ENCODE assay signal across 1 cellular context in the genomic region with DNA sequence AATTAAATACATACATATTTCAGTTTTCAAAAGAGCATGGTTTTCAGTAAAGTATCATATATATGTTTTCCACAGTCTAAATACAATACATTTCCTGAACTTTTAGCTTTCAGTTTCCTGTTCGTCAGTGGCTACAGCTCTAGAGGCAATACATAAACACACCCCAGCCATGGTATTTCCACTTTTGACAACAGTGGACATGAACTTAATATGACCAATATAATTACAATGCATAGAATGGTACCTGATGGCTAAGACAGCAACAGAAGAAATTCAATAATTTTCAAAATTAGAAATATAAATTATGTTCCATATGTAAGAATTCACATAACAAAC.
TF ChIP-seq lines count a peak whose summit lies in the region.

No MANE protein-coding gene starts in this region.

TF ChIP-seq in K562, 482 proteins besides CTCF, POLR2A, EP300 and RAD21 (continued from another document):
- TF ChIP-seq, protein P1, sequence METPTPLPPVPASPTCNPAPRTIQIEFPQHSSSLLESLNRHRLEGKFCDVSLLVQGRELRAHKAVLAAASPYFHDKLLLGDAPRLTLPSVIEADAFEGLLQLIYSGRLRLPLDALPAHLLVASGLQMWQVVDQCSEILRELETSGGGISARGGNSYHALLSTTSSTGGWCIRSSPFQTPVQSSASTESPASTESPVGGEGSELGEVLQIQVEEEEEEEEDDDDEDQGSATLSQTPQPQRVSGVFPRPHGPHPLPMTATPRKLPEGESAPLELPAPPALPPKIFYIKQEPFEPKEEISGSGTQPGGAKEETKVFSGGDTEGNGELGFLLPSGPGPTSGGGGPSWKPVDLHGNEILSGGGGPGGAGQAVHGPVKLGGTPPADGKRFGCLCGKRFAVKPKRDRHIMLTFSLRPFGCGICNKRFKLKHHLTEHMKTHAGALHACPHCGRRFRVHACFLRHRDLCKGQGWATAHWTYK (CRISPR knock-in tag; IDR thresholded peaks at IDR 0.05), result no peak
